ENCODE assay signal across 27 cellular contexts in the genomic region with DNA sequence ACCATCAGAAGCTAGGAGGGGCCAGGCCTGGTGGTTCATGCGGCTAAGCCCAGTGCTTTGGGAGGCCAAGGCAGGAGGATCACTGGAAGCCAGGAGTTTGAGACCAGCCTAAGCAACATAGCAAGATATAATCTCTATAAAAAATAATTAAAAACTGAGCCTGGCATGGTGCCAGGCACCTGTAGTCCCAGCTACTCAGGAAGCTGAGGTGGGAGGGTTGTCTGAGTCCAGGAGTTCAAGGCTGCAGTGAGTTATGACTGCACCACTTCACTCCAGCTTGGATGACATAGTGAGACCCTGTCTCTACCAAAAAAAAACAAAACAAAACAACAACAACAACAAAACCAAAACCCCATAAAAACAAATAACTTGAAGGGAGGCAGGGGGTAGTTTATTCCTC.
"Had no signal": no experiment of that assay in that cellular context is flagged by ENCODE, and none has a peak within 500 bp of the region (broad histone marks: within the 10 kb centered on the region; RNA-seq: fewer than 3 reads in every experiment).

No MANE protein-coding gene starts in this region.

- ATAC-seq: stimulated activated effector memory CD8-positive, alpha-beta T cell treated with anti-CD3 and anti-CD28 coated beads, Interleukin-12 subunit alpha, Interleukin-12 subunit beta, amount 100 ng/mL, for 72 hours; stimulated activated memory B cell treated with anti-CD40 and anti-IgM and Interleukin-4, amounts not matched to agents 10 μg/mL and 1 μg/mL and 100 μg/mL, for 72 hours; stimulated activated naive B cell treated with anti-CD40 and anti-IgM and Interleukin-4, amounts not matched to agents 10 μg/mL and 1 μg/mL and 100 μg/mL, for 72 hours; stimulated activated naive CD8-positive, alpha-beta T cell treated with anti-CD3 and anti-CD28 coated beads, Interleukin-15, amount 100 ng/mL, for 72 hours; stimulated activated naive CD8-positive, alpha-beta T cell treated with anti-CD3 and anti-CD28 coated beads, Interleukin-15, Interleukin-2, amounts not matched to agents 100 U/mL and 50 U/mL, for 24 hours; upper lobe of right lung had no signal

- H3K4me3 ChIP-seq: stomach, suprapubic skin, testis, thoracic aorta, thyroid gland, tibial artery, tibial nerve, transverse colon, upper lobe of left lung, upper lobe of right lung, uterus, vagina had no signal

- FAIRE-seq: urothelium cell line had no signal

- H3K27me3 ChIP-seq: stomach, suprapubic skin, testis, thyroid gland, tibial artery, tibial nerve, transverse colon, upper lobe of left lung, upper lobe of right lung, uterus, vagina had no signal

- H3K27ac ChIP-seq: stomach, suprapubic skin, testis, thoracic aorta, thyroid gland, tibial artery, tibial nerve, transverse colon, upper lobe of left lung, upper lobe of right lung, uterus, vagina had no signal

- DNase-seq: stimulated activated CD4-positive, alpha-beta T cell treated with anti-CD3 and anti-CD28 coated beads, Interleukin-2, amount 100 ng/mL, for 48 hours; stimulated activated CD4-positive, alpha-beta T cell treated with anti-CD3 and anti-CD28 coated beads, Interleukin-4, amount 100 ng/mL, for 1 hour; stimulated activated CD4-positive, alpha-beta T cell treated with anti-CD3 and anti-CD28 coated beads, Interleukin-4, amount 100 ng/mL, for 24 hours; stimulated activated CD4-positive, alpha-beta T cell treated with anti-CD3 and anti-CD28 coated beads, Interleukin-4, amount 100 ng/mL, for 4 hours; stimulated activated CD8-positive, alpha-beta memory T cell treated with anti-CD3 and anti-CD28 coated beads, Interleukin-4, amount 100 ng/mL, for 48 hours; stimulated activated naive B cell treated with anti-CD40 and anti-IgM and Interleukin-4, amounts not matched to agents 10 μg/mL and 1 μg/mL and 100 μg/mL, for 72 hours; stimulated activated naive CD4-positive, alpha-beta T cell; stimulated activated naive CD4-positive, alpha-beta T cell treated with Interleukin-2 at 50 U/mL for 16 hours; stimulated activated naive CD8-positive, alpha-beta T cell treated with anti-CD3 and anti-CD28 coated beads, Interleukin-15, amount 100 ng/mL, for 72 hours; stimulated activated naive CD8-positive, alpha-beta T cell treated with anti-CD3 and anti-CD28 coated beads, Interleukin-15, Interleukin-2, amounts not matched to agents 100 U/mL and 50 U/mL, for 24 hours; stomach; substantia nigra; testis; thyroid gland; tibial artery; transverse colon; trophoblast cell; upper lobe of left lung; upper lobe of right lung; uterus had no signal

- H3K9me3 ChIP-seq: suprapubic skin, testis, thoracic aorta, thyroid gland, transverse colon, upper lobe of left lung, upper lobe of right lung, uterus, vagina had no signal

- H3K4me1 ChIP-seq: stomach, suprapubic skin, testis, thyroid gland, tibial artery, tibial nerve, transverse colon, upper lobe of left lung, upper lobe of right lung, uterus, vagina had no signal

- H3K36me3 ChIP-seq: suprapubic skin, thyroid gland, tibial nerve, transverse colon, upper lobe of left lung, upper lobe of right lung, uterus, vagina had no signal
